Comparison of ENCODE assay signal across 10 cellular contexts in genomic region chr5:151038801-151039238, GRCh38. TPM values are rescaled to one million over a fixed set of nuclear protein-coding genes. Genes with fewer than 3 reads are reported as not detected.
DNase-seq lines count a peak whose midpoint lies in the region; ATAC-seq and TF ChIP-seq lines count a peak whose summit lies in the region.
"Had no signal": no experiment of that assay in that cellular context is flagged by ENCODE, and none has a peak within 500 bp of the region (broad histone marks: within the 10 kb centered on the region; RNA-seq: fewer than 3 reads in every experiment).

No MANE protein-coding gene starts in this region.

- H2BK12ac ChIP-seq in H9 (ENCODE audit: insufficient read length, low read depth, low read length) = no peak overlapping the region

- no peak overlapping the region for H2BK120ac ChIP-seq in H9 (ENCODE audit: low read depth, low read length, poor library complexity, severe bottlenecking)

- no peak overlapping the region for H3K4me2 ChIP-seq in mammary epithelial cell (ENCODE audit: insufficient read depth, low read depth, low read length)
- H3K4me2 ChIP-seq in H9 (ENCODE audit: insufficient read depth, insufficient read length, low read length) = no peak overlapping the region
- H3K4me2 ChIP-seq: KMS-11 had no signal

- no peak overlapping the region for H2BK5ac ChIP-seq in H9 (ENCODE audit: insufficient read length, low read length)

- H3K79me2 ChIP-seq in mammary epithelial cell (ENCODE audit: insufficient read depth, low read length) = no peaks in the 10 kb centered on the region
- H3K79me2 ChIP-seq in H9 (ENCODE audit: insufficient read depth, low read length) = no peaks in the 10 kb centered on the region

- H3K27ac Mint-ChIP-seq in activated CD4-positive, alpha-beta T cell treated with anti-CD3 and anti-CD28 coated beads, Interleukin-2, amount 10 ng/mL, durations not matched to agents 24 days and 14 days = peak overlapping the region; percentile 79
- H3K27ac Mint-ChIP-seq in H9 = no peak overlapping the region

- no peaks in the 10 kb centered on the region for H3K9me3 Mint-ChIP-seq in activated CD4-positive, alpha-beta T cell treated with anti-CD3 and anti-CD28 coated beads, Interleukin-2, amount 10 ng/mL, durations not matched to agents 24 days and 14 days
- H3K9me3 Mint-ChIP-seq in H9 = no peaks in the 10 kb centered on the region; a peak in 1 of 5 replicates

- H3K56ac ChIP-seq in H9 (ENCODE audit: insufficient read length, low read depth, low read length) = no peak overlapping the region

- BruUV-seq in mammary epithelial cell (replicated peaks; lab: Mats Ljungman, UMichigan) = no TSS peak

- H3K4me3 ChIP-seq in mammary epithelial cell (replicated peaks in 1 of 3; ENCODE audit: insufficient read depth in 1 of 3, low read depth in 2 of 3, low read length in 3 of 3) = no peak overlapping the region
- H3K4me3 ChIP-seq in mucosa of stomach (ENCODE audit: low read length) = no peak overlapping the region
- H3K4me3 ChIP-seq in suprapubic skin = no peak overlapping the region

- peaks cover 12% of the 10 kb centered on the region for H3K4me1 Mint-ChIP-seq in activated CD4-positive, alpha-beta T cell treated with anti-CD3 and anti-CD28 coated beads, Interleukin-2, amount 10 ng/mL, durations not matched to agents 24 days and 14 days
- H3K4me1 Mint-ChIP-seq in H9 = no peaks in the 10 kb centered on the region

- no peak overlapping the region for H3K4me3 Mint-ChIP-seq in activated CD4-positive, alpha-beta T cell treated with anti-CD3 and anti-CD28 coated beads, Interleukin-2, amount 10 ng/mL, durations not matched to agents 24 days and 14 days
- H3K4me3 Mint-ChIP-seq in H9 = no peak overlapping the region

- no peak overlapping the region for H2AK5ac ChIP-seq in H9 (ENCODE audit: insufficient read length, low read length)

- H3K23ac ChIP-seq in H9 (ENCODE audit: insufficient read length, low read depth, low read length) = no peak overlapping the region

- CTCF ChIA-PET in mammary epithelial cell (lab: Charles Lee; ENCODE audit: low non-redundant PET) = no interaction called here

- no peak for TF ChIP-seq POLR2A in suprapubic skin (IDR thresholded peaks at IDR 0.05)

- H3K4ac ChIP-seq in H9 (ENCODE audit: low read depth, low read length) = no peak overlapping the region

- dilution Hi-C loops in mammary epithelial cell (cut with HindIII; ENCODE audit: low sequenced_read_pairs) = loop anchor here (5.0 kb wide), 1 partner anchor 37 kb away; no protein-coding TSS in a partner anchor

- H3K9ac ChIP-seq in mammary epithelial cell (ENCODE audit: insufficient read depth, low read length) = no peak overlapping the region
- H3K9ac ChIP-seq in mucosa of stomach (ENCODE audit: low read length) = peak overlapping the region; percentile 13
- no peak overlapping the region for H3K9ac ChIP-seq in H9 (ENCODE audit: extremely low read depth, insufficient read length, low read length)
- H3K9ac ChIP-seq: KMS-11 had no signal

- no peak overlapping the region for H3K18ac ChIP-seq in H9 (ENCODE audit: insufficient read length, low read depth, low read length)

- H4K5ac ChIP-seq in H9 (ENCODE audit: insufficient read length, low read depth, low read length) = no peak overlapping the region

- ATAC-seq in GM18520 (IDR thresholded peaks at IDR 0.05; ENCODE audit: unreplicated experiment) (no peak), GM18907 (IDR thresholded peaks at IDR 0.05; ENCODE audit: unreplicated experiment) (no peak)

- no peak overlapping the region for H3K14ac ChIP-seq in H9 (ENCODE audit: insufficient read depth, low read length)

- in situ Hi-C loops in mammary epithelial cell (cut with MboI; ENCODE audit: low sequenced_read_pairs in 2 of 2) = no loop called here

- H3K23me2 ChIP-seq in H9 (ENCODE audit: insufficient read length, low read depth, low read length, poor library complexity, severe bottlenecking) = no peaks in the 10 kb centered on the region

- TF ChIP-seq CTCF in mammary epithelial cell (conservative IDR thresholded peaks at IDR 0.05 in 1 of 2, IDR thresholded peaks at IDR 0.05 in 1 of 2; ENCODE audit: extremely low read depth in 1 of 2, insufficient read depth in 1 of 2, low read depth in 1 of 2, low read length in 2 of 2) (no peak), suprapubic skin (IDR thresholded peaks at IDR 0.05) (no peak), H9 (conservative IDR thresholded peaks at IDR 0.05) (no peak)

- no peak overlapping the region for H2AFZ ChIP-seq in mammary epithelial cell (ENCODE audit: low read depth, low read length)
- no peak overlapping the region for H2AFZ ChIP-seq in H9 (ENCODE audit: low read length)

- intact Hi-C loops in activated CD4-positive, alpha-beta T cell treated with anti-CD3 and anti-CD28 coated beads, Interleukin-2, amount 10 ng/mL, durations not matched to agents 24 days and 14 days (cut with micrococcal nuclease) = no loop called here
- intact Hi-C loops in mammary epithelial cell (cut with micrococcal nuclease) = no loop called here

- H3K4me1 ChIP-seq in mammary epithelial cell (ENCODE audit: insufficient read depth, low read length) = peaks cover 49% of the 10 kb centered on the region
- H3K4me1 ChIP-seq in mucosa of stomach (ENCODE audit: control insufficient read depth, insufficient read depth, low read length) = peaks cover 7% of the 10 kb centered on the region
- H3K4me1 ChIP-seq in suprapubic skin = peaks cover 39% of the 10 kb centered on the region
- no peaks in the 10 kb centered on the region; the same call in 1 of the 2 replicates for H3K4me1 ChIP-seq in H9 (ENCODE audit: insufficient read depth, low read length)

- no peak overlapping the region for H3K27ac ChIP-seq in mammary epithelial cell (ENCODE audit: insufficient read depth, low read depth, low read length)
- H3K27ac ChIP-seq in suprapubic skin = peak overlapping the region; percentile 82
- no peak overlapping the region for H3K27ac ChIP-seq in H9 (ENCODE audit: insufficient read length, low read depth, low read length)
- H3K27ac ChIP-seq: KMS-11 had no signal

- no peaks in the 10 kb centered on the region for H4K20me1 ChIP-seq in mammary epithelial cell (ENCODE audit: insufficient read depth, low read length)
- no peaks in the 10 kb centered on the region for H4K20me1 ChIP-seq in H9 (ENCODE audit: control insufficient read depth, insufficient read depth, insufficient read length)

- DNase-seq in activated CD4-positive, alpha-beta T cell treated with anti-CD3 and anti-CD28 coated beads, Interleukin-2, amount 10 ng/mL, durations not matched to agents 24 days and 14 days = no peak
- no peak for DNase-seq in activated CD4-positive, alpha-beta T cell treated with anti-CD3 and anti-CD28 coated beads for 1 hour
- DNase-seq in mammary epithelial cell = peak; percentile 68
- no peak for DNase-seq in suprapubic skin (ENCODE audit: low spot score in 2 of 2)
- DNase-seq in H9 = no peak
- DNase-seq: OCI-M1 had no signal

- peaks cover 79% of the 10 kb centered on the region for H3K36me3 Mint-ChIP-seq in activated CD4-positive, alpha-beta T cell treated with anti-CD3 and anti-CD28 coated beads, Interleukin-2, amount 10 ng/mL, durations not matched to agents 24 days and 14 days (ENCODE audit: low read depth)
- peaks cover 2 to 42% (median 30%) of the 10 kb centered on the region in 3 experiments; a peak in 5 of 7 replicates for H3K36me3 Mint-ChIP-seq in H9 (ENCODE audit: insufficient read depth in 1 of 3, low read depth in 3 of 3)

- no peak overlapping the region for H3T11ph ChIP-seq in H9 (ENCODE audit: low read length)

- no peak overlapping the region for H4K8ac ChIP-seq in H9 (replicated peaks; ENCODE audit: insufficient read length, low read depth, low read length)

- whole genome bisulfite sequencing in mammary epithelial cell (ENCODE audit: low coverage, missing lambda C conversion rate) = 57% methylated on average over 7 of the region's 7 CpGs
- WGBS in suprapubic skin = 88% methylated on average over 5 of the region's 7 CpGs
- WGBS in H9 (ENCODE audit: extremely low coverage, insufficient read length, low lambda C conversion rate) = no CpG with 5 or more reads among the region's 7 CpGs

- H2BK15ac ChIP-seq in H9 (ENCODE audit: low read depth, low read length) = no peak overlapping the region

- H3K27me3 ChIP-seq in mammary epithelial cell (ENCODE audit: insufficient read depth, low read length) (no peaks in the 10 kb centered on the region), mucosa of stomach (ENCODE audit: control insufficient read depth, insufficient read depth, low read length) (no peaks in the 10 kb centered on the region), suprapubic skin (no peaks in the 10 kb centered on the region), H9 (ENCODE audit: insufficient read depth, low read length) (no peaks in the 10 kb centered on the region)

- no peaks in the 10 kb centered on the region for H3K27me3 Mint-ChIP-seq in activated CD4-positive, alpha-beta T cell treated with anti-CD3 and anti-CD28 coated beads, Interleukin-2, amount 10 ng/mL, durations not matched to agents 24 days and 14 days
- H3K27me3 Mint-ChIP-seq in H9 (ENCODE audit: low read depth) = no peaks in the 10 kb centered on the region

- no peaks in the 10 kb centered on the region for H3K9me3 ChIP-seq in mammary epithelial cell (replicated peaks; ENCODE audit: insufficient read depth, low read length)
- H3K9me3 ChIP-seq in mucosa of stomach (ENCODE audit: control insufficient read depth, low read length) = no peaks in the 10 kb centered on the region
- H3K9me3 ChIP-seq in suprapubic skin = no peaks in the 10 kb centered on the region
- no peaks in the 10 kb centered on the region for H3K9me3 ChIP-seq in H9 (ENCODE audit: control insufficient read depth, low read depth, low read length)

- no peak for TF ChIP-seq EP300 in suprapubic skin (IDR thresholded peaks at IDR 0.05)

- H2BK20ac ChIP-seq in H9 (ENCODE audit: low read depth, low read length, poor library complexity, severe bottlenecking) = no peak overlapping the region

- H3K79me1 ChIP-seq in H9 (ENCODE audit: insufficient read depth, low read depth, low read length, poor library complexity, severe bottlenecking) = no peaks in the 10 kb centered on the region

- H3K36me3 ChIP-seq in mammary epithelial cell (ENCODE audit: insufficient read depth, low read length) = peaks cover 37% of the 10 kb centered on the region
- H3K36me3 ChIP-seq in mucosa of stomach (ENCODE audit: control insufficient read depth, insufficient read depth, low read length) = peaks cover 48% of the 10 kb centered on the region
- peaks cover 98% of the 10 kb centered on the region for H3K36me3 ChIP-seq in suprapubic skin

- H4K91ac ChIP-seq in H9 (ENCODE audit: insufficient read length, low read depth, low read length) = no peak overlapping the region

RNA-seq across cellular contexts. Expression of gene GPX3, which starts 18.4 kb away (rescaled TPM):
- not detected in 2 replicates for total RNA-seq in activated CD4-positive, alpha-beta T cell treated with anti-CD3 and anti-CD28 coated beads, Interleukin-2, amount 10 ng/mL, durations not matched to agents 24 days and 14 days
- total RNA-seq in mammary epithelial cell (1 to 10 TPM in 1 of 2 donors, not detected in 1; 2.7 TPM), suprapubic skin (100 to 1,000 TPM; 242 to 601 (median 378) TPM), H9 (2021) (20.4 and 20.9 TPM in 2 replicates)
- polyA plus RNA-seq in mammary epithelial cell = 2.5 TPM
- polyA minus RNA-seq in mammary epithelial cell = not detected

RNA-seq across cellular contexts. Expression of gene TNIP1, which starts 42.0 kb away (rescaled TPM):
- 345 and 360 TPM in 2 replicates for total RNA-seq in activated CD4-positive, alpha-beta T cell treated with anti-CD3 and anti-CD28 coated beads, Interleukin-2, amount 10 ng/mL, durations not matched to agents 24 days and 14 days
- total RNA-seq in mammary epithelial cell (100 to 1,000 TPM in 1 of 2 donors, 10 to 100 TPM in 1; 74.3 to 247 TPM), suprapubic skin (10 to 100 TPM; 47.5 to 94.7 (median 70.9) TPM), H9 (2021) (40.8 and 43.7 TPM in 2 replicates)
- polyA plus RNA-seq in mammary epithelial cell = 118 TPM
- 137 TPM for polyA minus RNA-seq in mammary epithelial cell

Comparison
In these comparisons a context has a peak if more than half of its experiments do, and no peak if none do; other contexts are left out.
1. RNA of gene GPX3, which starts 18.4 kb away (total RNA-seq): 242 to 601 TPM in suprapubic skin; 20.4 to 20.9 TPM in H9, 2.7 TPM in mammary epithelial cell and not detected in activated CD4-positive, alpha-beta T cell treated with anti-CD3 and anti-CD28 coated beads, Interleukin-2, amount 10 ng/mL, durations not matched to agents 24 days and 14 days; every median in the first group is over 10 times any median in the second.